In the genomic region with DNA sequence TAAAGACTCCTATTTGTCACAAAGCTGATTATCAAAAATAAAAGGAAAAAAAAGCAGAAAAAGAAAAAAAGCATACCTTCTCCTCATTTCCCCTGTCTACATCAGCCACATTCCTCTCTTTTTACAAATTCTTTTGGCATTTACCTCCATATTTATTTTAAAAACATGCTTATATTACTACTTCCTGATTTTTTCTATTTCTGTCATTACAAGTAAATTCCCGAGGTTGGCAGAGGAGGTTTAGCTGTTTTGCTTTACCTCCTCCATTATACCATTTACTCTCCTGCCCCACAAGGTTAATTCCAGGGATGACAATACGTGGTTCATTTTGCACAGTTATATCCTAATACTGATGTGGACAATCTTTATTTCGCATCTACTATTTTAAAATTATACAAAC, we compare ENCODE assay signal across 23 cellular contexts. TPM values are rescaled to one million over a fixed set of nuclear protein-coding genes. Genes with fewer than 3 reads are reported as not detected.
"Had no signal": no experiment of that assay in that cellular context is flagged by ENCODE, and none has a peak within 500 bp of the region (broad histone marks: within the 10 kb centered on the region; RNA-seq: fewer than 3 reads in every experiment).

No MANE protein-coding gene starts in this region.

- H3K4me3 Mint-ChIP-seq: activated naive CD8-positive, alpha-beta T cell; activated T-cell treated with anti-CD3 and anti-CD28 coated beads, Interleukin-2, amount 50 U/mL, for 72 hours; endodermal cell; natural killer cell treated with Interleukin-12 subunit alpha and Interleukin-12 subunit beta and Interleukin-15 and Interleukin-18, amount 100 ng/mL, for 72 hours had no signal

- H3K9me3 Mint-ChIP-seq: activated T-cell treated with anti-CD3 and anti-CD28 coated beads, Interleukin-2, amount 50 U/mL, for 72 hours; natural killer cell treated with Interleukin-12 subunit alpha and Interleukin-12 subunit beta and Interleukin-15 and Interleukin-18, amount 100 ng/mL, for 72 hours had no signal

- H3K9me3 ChIP-seq: body of pancreas, colonic mucosa, esophagus muscularis mucosa, lower lobe of right lung, mucosa of descending colon, suprapubic skin, tibial artery, upper lobe of right lung had no signal

- H3K27me3 ChIP-seq: body of pancreas, colonic mucosa, esophagus muscularis mucosa, left lung, suprapubic skin, tibial artery, upper lobe of right lung had no signal

- H3K27ac ChIP-seq: body of pancreas, colonic mucosa, esophagus muscularis mucosa, left lung, lower lobe of right lung, spleen, suprapubic skin, upper lobe of right lung had no signal

- H3K4me1 ChIP-seq: body of pancreas, colonic mucosa, left lung, lower lobe of right lung, suprapubic skin had no signal

- ATAC-seq: activated T-cell treated with anti-CD3 and anti-CD28 coated beads, Interleukin-2, amount 50 U/mL, for 72 hours; mucosa of descending colon; natural killer cell treated with Interleukin-12 subunit alpha and Interleukin-12 subunit beta and Interleukin-15 and Interleukin-18, amount 100 ng/mL, for 72 hours had no signal

- H3K4me1 Mint-ChIP-seq: endodermal cell had no signal

- H3K36me3 Mint-ChIP-seq: natural killer cell treated with Interleukin-12 subunit alpha and Interleukin-12 subunit beta and Interleukin-15 and Interleukin-18, amount 100 ng/mL, for 72 hours had no signal

- DNase-seq: activated CD4-positive, alpha-beta T cell treated with anti-CD3 and anti-CD28 coated beads for 4 hours; activated CD4-positive, alpha-beta T cell treated with anti-CD3 and anti-CD28 coated beads, Interleukin-2, amount 50 U/mL, for 4 hours; activated naive CD4-positive, alpha-beta T cell treated with Interleukin-2 at 50 U/mL for 16 hours; activated T-cell treated with anti-CD3 and anti-CD28 coated beads for 4 hours; activated T-cell treated with anti-CD3 and anti-CD28 coated beads, Interleukin-2, amount 50 U/mL, for 72 hours; anterior cingulate cortex; colonic mucosa; endodermal cell; foreskin melanocyte; lower lobe of right lung; mesendoderm; mucosa of descending colon; posterior cingulate gyrus; spleen; stimulated activated naive CD4-positive, alpha-beta T cell; tibial artery; upper lobe of right lung had no signal

- H3K27ac Mint-ChIP-seq: activated naive CD8-positive, alpha-beta T cell; activated T-cell treated with anti-CD3 and anti-CD28 coated beads, Interleukin-2, amount 50 U/mL, for 72 hours; endodermal cell; natural killer cell treated with Interleukin-12 subunit alpha and Interleukin-12 subunit beta and Interleukin-15 and Interleukin-18, amount 100 ng/mL, for 72 hours had no signal

- H3K4me3 ChIP-seq: body of pancreas, colonic mucosa, esophagus muscularis mucosa, left lung, lower lobe of right lung, mucosa of descending colon, spleen, suprapubic skin, tibial artery, upper lobe of right lung had no signal

- H3K36me3 ChIP-seq: colonic mucosa, esophagus muscularis mucosa, left lung, lower lobe of right lung, spleen, suprapubic skin, tibial artery, upper lobe of right lung had no signal

RNA-seq across cellular contexts. Expression of a gene that starts 26.3 kb away (rescaled TPM):
- total RNA-seq: natural killer cell treated with Interleukin-12 subunit alpha and Interleukin-12 subunit beta and Interleukin-15 and Interleukin-18, amount 100 ng/mL, for 72 hours had no signal
